8 cellular contexts compared by ENCODE assay signal in the genomic region with DNA sequence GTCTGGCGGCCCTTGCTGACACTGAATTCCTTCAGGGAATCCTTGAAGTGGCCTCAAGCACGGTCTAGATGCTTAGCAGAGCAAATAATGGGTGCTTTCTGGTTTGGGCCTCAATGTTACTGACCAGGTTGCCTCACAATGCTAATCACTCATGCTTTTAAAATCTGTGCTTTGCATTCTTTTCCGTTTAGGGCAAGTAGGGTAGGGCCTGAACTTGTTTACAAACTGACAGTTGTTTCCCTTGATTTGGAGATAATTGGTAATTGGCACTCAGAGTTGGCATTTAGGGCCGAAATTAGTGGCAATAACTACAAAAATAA. TPM values are rescaled to one million over a fixed set of nuclear protein-coding genes. Genes with fewer than 3 reads are reported as not detected.
A peak's percentile ranks its signal among the peaks of the same experiment; 100 is the strongest.
DNase-seq lines count a peak whose midpoint lies in the region; ATAC-seq and TF ChIP-seq lines count a peak whose summit lies in the region.

No MANE protein-coding gene starts in this region.

- H3K9me3 ChIP-seq in mucosa of descending colon (no peaks in the 10 kb centered on the region), aorta (ENCODE audit: control insufficient read depth, low read length) (no peaks in the 10 kb centered on the region)

- no peak for ATAC-seq in stimulated activated naive CD8-positive, alpha-beta T cell treated with anti-CD3 and anti-CD28 coated beads, Interleukin-15, Interleukin-2, amounts not matched to agents 100 U/mL and 50 U/mL, for 24 hours
- ATAC-seq in mucosa of descending colon (no peak), aorta (ENCODE audit: low FRiP score) (no peak), HG02588 (IDR thresholded peaks at IDR 0.05; ENCODE audit: unreplicated experiment) (no peak)

- H3K4me1 Mint-ChIP-seq in stimulated activated naive CD8-positive, alpha-beta T cell treated with anti-CD3 and anti-CD28 coated beads, Interleukin-15, Interleukin-2, amounts not matched to agents 100 ng/mL and 50 ng/mL, for 24 hours (ENCODE audit: low read depth): peaks cover 24% of the 10 kb centered on the region
- H3K4me1 Mint-ChIP-seq in chondrocyte (ENCODE audit: low read depth): peaks cover 10% of the 10 kb centered on the region

- H3K4me3 ChIP-seq in mucosa of descending colon (peak overlapping the region; percentile 96), aorta (ENCODE audit: low read length in 2 of 2) (peak overlapping the region; percentile 88 to 94)

- H3K4me1 ChIP-seq in mucosa of descending colon (ENCODE audit: low read depth) (peaks cover 10% of the 10 kb centered on the region), aorta (ENCODE audit: control insufficient read depth in 1 of 2, insufficient read depth in 2 of 2, low read length in 2 of 2) (no peaks in the 10 kb centered on the region)

- DNase-seq in stimulated activated naive CD8-positive, alpha-beta T cell treated with anti-CD3 and anti-CD28 coated beads, Interleukin-15, Interleukin-2, amounts not matched to agents 100 U/mL and 50 U/mL, for 24 hours: no peak
- DNase-seq in chondrocyte (ENCODE audit: low spot score) (no peak), mucosa of descending colon (no peak), aorta (no peak), HCEC 1CT (no peak), SIG-M5 (lab: John Stamatoyannopoulos, UW) (no peak)

- H3K27ac Mint-ChIP-seq in stimulated activated naive CD8-positive, alpha-beta T cell treated with anti-CD3 and anti-CD28 coated beads, Interleukin-15, Interleukin-2, amounts not matched to agents 100 ng/mL and 50 ng/mL, for 24 hours: no peak overlapping the region
- peak overlapping the region; percentile 15 for H3K27ac Mint-ChIP-seq in chondrocyte (ENCODE audit: unreplicated experiment)

- peaks cover 13% of the 10 kb centered on the region for H3K36me3 Mint-ChIP-seq in stimulated activated naive CD8-positive, alpha-beta T cell treated with anti-CD3 and anti-CD28 coated beads, Interleukin-15, Interleukin-2, amounts not matched to agents 100 ng/mL and 50 ng/mL, for 24 hours (ENCODE audit: low read depth)
- no peaks in the 10 kb centered on the region for H3K36me3 Mint-ChIP-seq in chondrocyte (ENCODE audit: low read depth)

- 11 to 17% methylated on average over 4 of the region's 4 CpGs for WGBS in aorta, 2 donors

- no peaks in the 10 kb centered on the region for H3K27me3 ChIP-seq in aorta (ENCODE audit: control insufficient read depth in 1 of 2, insufficient read depth in 2 of 2, low read length in 1 of 2)

- no peaks in the 10 kb centered on the region for H3K9me3 Mint-ChIP-seq in stimulated activated naive CD8-positive, alpha-beta T cell treated with anti-CD3 and anti-CD28 coated beads, Interleukin-15, Interleukin-2, amounts not matched to agents 100 ng/mL and 50 ng/mL, for 24 hours
- H3K9me3 Mint-ChIP-seq in chondrocyte (ENCODE audit: low read depth): no peaks in the 10 kb centered on the region

- intact Hi-C loops in mucosa of descending colon (cut with DNase I, micrococcal nuclease): no loop called here
- intact Hi-C loops in aorta (cut with DNase I): no loop called here

- peak overlapping the region in 1 of 2 donors; percentile 6 for H3K27ac ChIP-seq in aorta (ENCODE audit: low read depth in 1 of 2, low read length in 2 of 2)

- TF ChIP-seq CTCF in chondrocyte (IDR thresholded peaks at IDR 0.05) (no peak), mucosa of descending colon (IDR thresholded peaks at IDR 0.05) (no peak)

- H3K36me3 ChIP-seq in mucosa of descending colon (ENCODE audit: low read depth) (no peaks in the 10 kb centered on the region), aorta (ENCODE audit: control insufficient read depth in 1 of 2, insufficient read depth in 2 of 2, low read length in 1 of 2) (peaks cover 0 to 5% of the 10 kb centered on the region in 2 donors)

- no peaks in the 10 kb centered on the region for H3K27me3 Mint-ChIP-seq in stimulated activated naive CD8-positive, alpha-beta T cell treated with anti-CD3 and anti-CD28 coated beads, Interleukin-15, Interleukin-2, amounts not matched to agents 100 ng/mL and 50 ng/mL, for 24 hours
- no peaks in the 10 kb centered on the region for H3K27me3 Mint-ChIP-seq in chondrocyte (ENCODE audit: low read depth)

- H3K4me3 Mint-ChIP-seq in stimulated activated naive CD8-positive, alpha-beta T cell treated with anti-CD3 and anti-CD28 coated beads, Interleukin-15, Interleukin-2, amounts not matched to agents 100 ng/mL and 50 ng/mL, for 24 hours: peak overlapping the region; percentile 88
- H3K4me3 Mint-ChIP-seq in chondrocyte (ENCODE audit: unreplicated experiment): peak overlapping the region; percentile 75

RNA-seq across cellular contexts. Expression of a gene that starts 1.4 kb away (rescaled TPM):
- total RNA-seq in chondrocyte (39.4 to 51.2 TPM (median 40.0 TPM) in 3 replicates), mucosa of descending colon (10 to 100 TPM; 70.1 to 96.6 (median 96.6) TPM), aorta (100 to 1,000 TPM in 1 of 2 donors, 10 to 100 TPM in 1; 94.2 to 134 TPM)
- polyA plus RNA-seq in aorta: 10 to 100 TPM; 15.8 to 23.6 TPM
